In genomic region chr7:118195837-118196474, GRCh38 we compare ENCODE assay signal across 8 cellular contexts. TPM values are rescaled to one million over a fixed set of nuclear protein-coding genes. Genes with fewer than 3 reads are reported as not detected.
DNase-seq lines count a peak whose midpoint lies in the region; ATAC-seq and TF ChIP-seq lines count a peak whose summit lies in the region.

No MANE protein-coding gene starts in this region.

- TF ChIP-seq CTCF in HFF-Myc (IDR thresholded peaks at IDR 0.05; ENCODE audit: low read depth, low read length, missing control alignments) (peak; percentile 69), breast epithelium (IDR thresholded peaks at IDR 0.05) (peak; percentile 38 to 64 (median 55)), kidney epithelial cell (IDR thresholded peaks at IDR 0.05; ENCODE audit: insufficient read depth, low read length, poor library complexity, severe bottlenecking) (peak; percentile 70)

- H3K36me3 ChIP-seq in SK-N-MC (ENCODE audit: insufficient read depth, low read length) = peaks cover 33% of the 10 kb centered on the region
- H3K36me3 ChIP-seq in breast epithelium = peaks cover 4% of the 10 kb centered on the region
- no peaks in the 10 kb centered on the region for H3K36me3 ChIP-seq in kidney epithelial cell (ENCODE audit: control insufficient read depth, insufficient read depth, low read length)

- ATAC-seq in Right ventricle myocardium inferior = peak; percentile 63

- H3K4me3 ChIP-seq in HFF-Myc (replicated peaks; ENCODE audit: low read depth, low read length) = no peak overlapping the region
- no peak overlapping the region for H3K4me3 ChIP-seq in SK-N-MC
- no peak overlapping the region for H3K4me3 ChIP-seq in breast epithelium
- no peak overlapping the region for H3K4me3 ChIP-seq in kidney epithelial cell (ENCODE audit: low read depth, low read length)

- H3K27ac ChIP-seq in SK-N-MC (peak overlapping the region; percentile 67; the same call in 1 of the 2 replicates), breast epithelium (no peak overlapping the region)

- H3K4me1 ChIP-seq in breast epithelium = no peaks in the 10 kb centered on the region

- H3K27me3 ChIP-seq in breast epithelium = no peaks in the 10 kb centered on the region
- H3K27me3 ChIP-seq in kidney epithelial cell (ENCODE audit: control insufficient read depth, insufficient read depth, low read length) = no peaks in the 10 kb centered on the region

- H3K9me3 ChIP-seq in SK-N-MC (ENCODE audit: low read depth, low read length) = no peaks in the 10 kb centered on the region
- H3K9me3 ChIP-seq in breast epithelium = no peaks in the 10 kb centered on the region

- DNase-seq in Right ventricle myocardium inferior (ENCODE audit: missing footprints) (no peak), cardiac septum (ENCODE audit: low spot score) (no peak), HFF-Myc (ENCODE audit: extremely low read depth, low read depth) (peak; percentile 46), MV-4-11 (lab: John Stamatoyannopoulos, UW) (peak; percentile 40), SK-N-MC (ENCODE audit: low read depth, low spot score) (no peak), breast epithelium (ENCODE audit: low spot score in 2 of 2) (no peak), kidney epithelial cell (ENCODE audit: low read depth) (no peak)
- peak; percentile 17 for DNase-seq in stimulated activated CD4-positive, alpha-beta T cell treated with anti-CD3 and anti-CD28 coated beads, Interleukin-4, amount 100 ng/mL, for 1 hour

- no peak overlapping the region for H3K9ac ChIP-seq in SK-N-MC (ENCODE audit: insufficient read length)

- intact Hi-C loops in Right ventricle myocardium inferior (cut with DNase I) = no loop called here
- intact Hi-C loops in cardiac septum (cut with DNase I) = no loop called here
- intact Hi-C loops in breast epithelium (cut with DNase I; ENCODE audit: low total_unique reads) = no loop called here

- no peak for TF ChIP-seq POLR2A in breast epithelium (IDR thresholded peaks at IDR 0.05)

RNA-seq across cellular contexts. Expression of gene LSM8, which starts 12.0 kb away (rescaled TPM):
- 19.1 TPM for total RNA-seq in Right ventricle myocardium inferior
- 15.6 TPM for total RNA-seq in cardiac septum
- total RNA-seq in breast epithelium = 10 to 100 TPM; 34.7 to 52.3 (median 49.9) TPM
- 50.9 and 82.2 TPM in 2 replicates for total RNA-seq in kidney epithelial cell

RNA-seq across cellular contexts. Expression of gene ANKRD7, which starts 28.5 kb away (rescaled TPM):
- total RNA-seq in Right ventricle myocardium inferior = 0.70 TPM
- total RNA-seq in cardiac septum = 0.62 TPM
- under 1 TPM in 2 of 3 donors, not detected in 1; 0.32 to 0.73 TPM for total RNA-seq in breast epithelium
- total RNA-seq in kidney epithelial cell = 1.0 and 1.2 TPM in 2 replicates

Comparison
In these comparisons a context has a peak if more than half of its experiments do, and no peak if none do; other contexts are left out.
1. DNase-seq: peak in HFF-Myc (single experiment), MV-4-11 (single experiment) and stimulated activated CD4-positive, alpha-beta T cell treated with anti-CD3 and anti-CD28 coated beads, Interleukin-4, amount 100 ng/mL, for 1 hour (single experiment); none in Right ventricle myocardium inferior (single experiment), cardiac septum (single experiment), SK-N-MC (single experiment), breast epithelium (0 of 2) and kidney epithelial cell (single experiment).
2. Peak in every context shown above with its lines, with median percentiles within 50 percentile points of each other: CTCF ChIP-seq.